ENCODE assay signal across 8 cellular contexts in genomic region chr1:182615468-182616129, GRCh38. TPM values are rescaled to one million over a fixed set of nuclear protein-coding genes. Genes with fewer than 3 reads are reported as not detected.
DNase-seq lines count a peak whose midpoint lies in the region; ATAC-seq and TF ChIP-seq lines count a peak whose summit lies in the region.

No MANE protein-coding gene starts in this region.

- H3K4me1 Mint-ChIP-seq in activated T-helper 1 cell treated with anti-CD3 and anti-CD28 coated beads, Interleukin-12 subunit alpha, Interleukin-12 subunit beta, Interleukin-2, Interleukin-4 antibody, amounts not matched to agents 30 ng/mL and 10 ng/mL and 1 ng/mL, durations not matched to agents 14 hours and 24 hours and 36 hours (ENCODE audit: low read depth): peaks cover 85% of the 10 kb centered on the region
- H3K4me1 Mint-ChIP-seq in osteocyte (ENCODE audit: unreplicated experiment): peaks cover 63% of the 10 kb centered on the region

- peak overlapping the region; percentile 42 to 60 for H3K4me3 ChIP-seq in foreskin fibroblast (ENCODE audit: low read depth in 1 of 2, low read length in 2 of 2)

- peaks cover 2% of the 10 kb centered on the region for H3K36me3 Mint-ChIP-seq in activated T-helper 1 cell treated with anti-CD3 and anti-CD28 coated beads, Interleukin-12 subunit alpha, Interleukin-12 subunit beta, Interleukin-2, Interleukin-4 antibody, amounts not matched to agents 30 ng/mL and 10 ng/mL and 1 ng/mL, durations not matched to agents 14 hours and 24 hours and 36 hours (ENCODE audit: low read depth)
- no peaks in the 10 kb centered on the region for H3K36me3 Mint-ChIP-seq in osteocyte (ENCODE audit: unreplicated experiment)

- TF ChIP-seq CTCF in foreskin fibroblast (IDR thresholded peaks at IDR 0.05; ENCODE audit: low read depth, low read length): no peak
- TF ChIP-seq CTCF in osteocyte (IDR thresholded peaks at IDR 0.05): no peak

- ATAC-seq in GM18508 (IDR thresholded peaks at IDR 0.05; ENCODE audit: insufficient read depth, unreplicated experiment) (peak; percentile 9), HG02623 (IDR thresholded peaks at IDR 0.05; ENCODE audit: unreplicated experiment) (peak; percentile 17)

- H3K27me3 Mint-ChIP-seq in activated T-helper 1 cell treated with anti-CD3 and anti-CD28 coated beads, Interleukin-12 subunit alpha, Interleukin-12 subunit beta, Interleukin-2, Interleukin-4 antibody, amounts not matched to agents 30 ng/mL and 10 ng/mL and 1 ng/mL, durations not matched to agents 14 hours and 24 hours and 36 hours (ENCODE audit: insufficient read depth): peaks cover 13% of the 10 kb centered on the region
- no peaks in the 10 kb centered on the region for H3K27me3 Mint-ChIP-seq in osteocyte (ENCODE audit: unreplicated experiment)

- H3K4me3 Mint-ChIP-seq in activated T-helper 1 cell treated with anti-CD3 and anti-CD28 coated beads, Interleukin-12 subunit alpha, Interleukin-12 subunit beta, Interleukin-2, Interleukin-4 antibody, amounts not matched to agents 30 ng/mL and 10 ng/mL and 1 ng/mL, durations not matched to agents 14 hours and 24 hours and 36 hours: peak overlapping the region; percentile 81
- H3K4me3 Mint-ChIP-seq in osteocyte (ENCODE audit: unreplicated experiment): peak overlapping the region; percentile 78

- DNase-seq in NCI-H345 treated with DMSO at 0.1 percent for 48 hours (lab: John Stamatoyannopoulos, UW; ENCODE audit: unreplicated experiment) (peak; percentile 76), foreskin fibroblast (peak in 1 of 2 donors; percentile 61), osteocyte (ENCODE audit: extremely low spot score, unreplicated experiment) (no peak), GF-D8 (lab: John Stamatoyannopoulos, UW) (no peak), HCEC 1CT (no peak)
- peak; percentile 43 for DNase-seq in activated T-helper 1 cell treated with anti-CD3 and anti-CD28 coated beads, Interleukin-12 subunit alpha, Interleukin-12 subunit beta, Interleukin-2, Interleukin-4 antibody, amounts not matched to agents 30 ng/mL and 10 ng/mL and 1 ng/mL, durations not matched to agents 14 hours and 24 hours and 36 hours (ENCODE audit: low spot score)

- peaks cover 2% of the 10 kb centered on the region for H3K9me3 Mint-ChIP-seq in activated T-helper 1 cell treated with anti-CD3 and anti-CD28 coated beads, Interleukin-12 subunit alpha, Interleukin-12 subunit beta, Interleukin-2, Interleukin-4 antibody, amounts not matched to agents 30 ng/mL and 10 ng/mL and 1 ng/mL, durations not matched to agents 14 hours and 24 hours and 36 hours
- H3K9me3 Mint-ChIP-seq in osteocyte (ENCODE audit: unreplicated experiment): peaks cover 5% of the 10 kb centered on the region

- H3K27ac Mint-ChIP-seq in activated T-helper 1 cell treated with anti-CD3 and anti-CD28 coated beads, Interleukin-12 subunit alpha, Interleukin-12 subunit beta, Interleukin-2, Interleukin-4 antibody, amounts not matched to agents 30 ng/mL and 10 ng/mL and 1 ng/mL, durations not matched to agents 14 hours and 24 hours and 36 hours: peak overlapping the region; percentile 88
- peak overlapping the region; percentile 98 for H3K27ac Mint-ChIP-seq in osteocyte (ENCODE audit: unreplicated experiment)

- intact Hi-C loops in activated T-helper 1 cell treated with anti-CD3 and anti-CD28 coated beads, Interleukin-12 subunit alpha, Interleukin-12 subunit beta, Interleukin-2, Interleukin-4 antibody, amounts not matched to agents 30 ng/mL and 10 ng/mL and 1 ng/mL, durations not matched to agents 14 hours and 24 hours and 36 hours (cut with micrococcal nuclease): loop anchor here (1.0 to 10.0 kb wide), 13 partner anchors 9 to 1601 kb away; partner anchors contain the start of genes ARPC5, RGS16 and SMG7

RNA-seq across cellular contexts. Expression of gene RGS16, which starts 11.4 kb away (rescaled TPM):
- total RNA-seq in activated T-helper 1 cell treated with anti-CD3 and anti-CD28 coated beads, Interleukin-12 subunit alpha, Interleukin-12 subunit beta, Interleukin-2, Interleukin-4 antibody, amounts not matched to agents 30 ng/mL and 10 ng/mL and 1 ng/mL, durations not matched to agents 14 hours and 24 hours and 36 hours: 138 and 143 TPM in 2 replicates
- 0.48 and 1.1 TPM in 2 replicates for total RNA-seq in osteocyte

RNA-seq across cellular contexts. Expression of gene RNASEL, which starts 26.5 kb away (rescaled TPM):
- 4.6 and 5.0 TPM in 2 replicates for total RNA-seq in activated T-helper 1 cell treated with anti-CD3 and anti-CD28 coated beads, Interleukin-12 subunit alpha, Interleukin-12 subunit beta, Interleukin-2, Interleukin-4 antibody, amounts not matched to agents 30 ng/mL and 10 ng/mL and 1 ng/mL, durations not matched to agents 14 hours and 24 hours and 36 hours
- 4.2 and 4.5 TPM in 2 replicates for total RNA-seq in osteocyte

Comparison
In these comparisons a context has a peak if more than half of its experiments do, and no peak if none do; other contexts are left out.
1. DNase-seq: peak in NCI-H345 treated with DMSO at 0.1 percent for 48 hours (single experiment) and activated T-helper 1 cell treated with anti-CD3 and anti-CD28 coated beads, Interleukin-12 subunit alpha, Interleukin-12 subunit beta, Interleukin-2, Interleukin-4 antibody, amounts not matched to agents 30 ng/mL and 10 ng/mL and 1 ng/mL, durations not matched to agents 14 hours and 24 hours and 36 hours (single experiment); none in osteocyte (single experiment), GF-D8 (single experiment) and HCEC 1CT (single experiment).
2. RNA of gene RGS16, which starts 11.4 kb away (total RNA-seq): 138 to 143 TPM in activated T-helper 1 cell treated with anti-CD3 and anti-CD28 coated beads, Interleukin-12 subunit alpha, Interleukin-12 subunit beta, Interleukin-2, Interleukin-4 antibody, amounts not matched to agents 30 ng/mL and 10 ng/mL and 1 ng/mL, durations not matched to agents 14 hours and 24 hours and 36 hours; 0.48 to 1.1 TPM in osteocyte; every median in the first group is over 10 times any median in the second.